24 cellular contexts compared by ENCODE assay signal in genomic region chr17:16912021-16912962, GRCh38. TPM values are rescaled to one million over a fixed set of nuclear protein-coding genes. Genes with fewer than 3 reads are reported as not detected.
A peak's percentile ranks its signal among the peaks of the same experiment; 100 is the strongest.
DNase-seq lines count a peak whose midpoint lies in the region; ATAC-seq, FAIRE-seq and TF ChIP-seq lines count a peak whose summit lies in the region.
"Had no signal": no experiment of that assay in that cellular context is flagged by ENCODE, and none has a peak within 500 bp of the region (broad histone marks: within the 10 kb centered on the region; RNA-seq: fewer than 3 reads in every experiment).

No MANE protein-coding gene starts in this region.

- H3K27ac ChIP-seq in KOPT-K1 (ENCODE audit: low read depth, low read length, poor library complexity, severe bottlenecking) (peak overlapping the region; percentile 4), kidney (ENCODE audit: low read depth in 2 of 2, low read length in 2 of 2) (no peak overlapping the region), spleen (no peak overlapping the region)
- H3K27ac ChIP-seq: RWPE1, VCaP had no signal

- H3K4me1 ChIP-seq in kidney (ENCODE audit: control insufficient read depth in 1 of 2, insufficient read depth in 1 of 2, low read depth in 1 of 2, low read length in 2 of 2) (no peaks in the 10 kb centered on the region), spleen (no peaks in the 10 kb centered on the region)

- no peak overlapping the region for H3K4me3 ChIP-seq in kidney (ENCODE audit: low read length in 2 of 2)
- H3K4me3 ChIP-seq in spleen, result no peak overlapping the region

- TF ChIP-seq CTCF in kidney (IDR thresholded peaks at IDR 0.05; ENCODE audit: borderline replicate concordance, extremely low read depth, insufficient read depth), result no peak
- no peak for TF ChIP-seq CTCF in spleen (IDR thresholded peaks at IDR 0.05 in 8 of 11, conservative IDR thresholded peaks at IDR 0.05 in 3 of 11)

- intact Hi-C loops in kidney (cut with DNase I), result no loop called here
- intact Hi-C loops in spleen (cut with DNase I; ENCODE audit: low total_unique reads), result no loop called here

- FAIRE-seq in kidney (lab: Jason Lieb, UNC), result no peak

- H3K9me3 ChIP-seq in KOPT-K1 (ENCODE audit: insufficient read depth, low read length, poor library complexity, severe bottlenecking) (no peaks in the 10 kb centered on the region), kidney (ENCODE audit: control insufficient read depth in 1 of 2, low read length in 2 of 2) (no peaks in the 10 kb centered on the region), spleen (no peaks in the 10 kb centered on the region)
- H3K9me3 ChIP-seq: SK-N-SH had no signal

- ATAC-seq in GM21367 (IDR thresholded peaks at IDR 0.05; ENCODE audit: unreplicated experiment), result no peak
- ATAC-seq in HG02798 (IDR thresholded peaks at IDR 0.05; ENCODE audit: poor library complexity, unreplicated experiment), result no peak
- ATAC-seq: HCT116 had no signal

- peaks cover 0 to 16% (median 0%) of the 10 kb centered on the region in 7 donors for H3K27me3 ChIP-seq in spleen (replicated peaks in 1 of 7)

- peak; percentile 37 for DNase-seq in activated CD8-positive, alpha-beta memory T cell treated with anti-CD3 and anti-CD28 coated beads for 24 hours
- DNase-seq in activated CD8-positive, alpha-beta memory T cell treated with anti-CD3 and anti-CD28 coated beads, Interleukin-2, amount 50 U/mL, for 4 hours, result no peak
- DNase-seq in kidney (peak; percentile 18), spleen (peak; percentile 15), NCI-H69 (lab: John Stamatoyannopoulos, UW) (no peak)
- DNase-seq: activated naive CD4-positive, alpha-beta T cell treated with anti-CD3 and anti-CD28 coated beads, Interleukin-2, amount 50 U/mL, for 16 hours; cortex of kidney; DMS153; NCI-H1105; NCI-H2029 treated with DMSO at 0.1 percent for 48 hours; NCI-H226; NCI-H748 treated with DMSO at 0.1 percent for 48 hours; SK-N-SH had no signal

- H3K36me3 ChIP-seq in KOPT-K1 (ENCODE audit: insufficient read depth, low read length) (no peaks in the 10 kb centered on the region), kidney (ENCODE audit: control insufficient read depth in 1 of 2, insufficient read depth in 2 of 2, low read length in 2 of 2) (no peaks in the 10 kb centered on the region), spleen (no peaks in the 10 kb centered on the region)

- 82 to 88% (median 85%) methylated on average over 15 to 17 of the region's 17 CpGs for WGBS in spleen, 5 donors

- no peak overlapping the region for H3K9ac ChIP-seq in kidney (ENCODE audit: low read length in 2 of 2)
- H3K9ac ChIP-seq: SK-N-SH had no signal

- TF ChIP-seq POLR2A in spleen (IDR thresholded peaks at IDR 0.05), result no peak

RNA-seq across cellular contexts. Expression of gene TNFRSF13B, which starts 59.6 kb away (rescaled TPM):
- total RNA-seq in kidney (1.4 TPM), spleen (10 to 100 TPM; 25.1 to 52.1 (median 40.4) TPM)
- polyA plus RNA-seq in kidney (ENCODE audit: insufficient read depth, low read depth, low replicate concordance) (not detected), spleen (100 to 1,000 TPM in 2 of 3 donors, 10 to 100 TPM in 1; 65.9 to 142 (median 119) TPM)
- total RNA-seq: A172; CD8-positive, alpha-beta memory T cell; myocyte; osteoblast; T-helper 2 cell treated with Interferon-gamma antibody and Interleukin-4, amounts not matched to agents 100 ng/mL and 5 ng/mL, for 36 hours had no signal
- polyA plus RNA-seq: CD8-positive, alpha-beta memory T cell; SK-N-SH had no signal

Comparison
In these comparisons a context has a peak if more than half of its experiments do, and no peak if none do; other contexts are left out.
1. DNase-seq: peak in activated CD8-positive, alpha-beta memory T cell treated with anti-CD3 and anti-CD28 coated beads for 24 hours (single experiment), kidney (single experiment) and spleen (single experiment); none in activated CD8-positive, alpha-beta memory T cell treated with anti-CD3 and anti-CD28 coated beads, Interleukin-2, amount 50 U/mL, for 4 hours (single experiment) and NCI-H69 (single experiment).
2. RNA of gene TNFRSF13B, which starts 59.6 kb away (total RNA-seq): 25.1 to 52.1 TPM in spleen; 1.4 TPM in kidney (single experiment); every median in the first group is over 10 times any median in the second.